In the genomic region with DNA sequence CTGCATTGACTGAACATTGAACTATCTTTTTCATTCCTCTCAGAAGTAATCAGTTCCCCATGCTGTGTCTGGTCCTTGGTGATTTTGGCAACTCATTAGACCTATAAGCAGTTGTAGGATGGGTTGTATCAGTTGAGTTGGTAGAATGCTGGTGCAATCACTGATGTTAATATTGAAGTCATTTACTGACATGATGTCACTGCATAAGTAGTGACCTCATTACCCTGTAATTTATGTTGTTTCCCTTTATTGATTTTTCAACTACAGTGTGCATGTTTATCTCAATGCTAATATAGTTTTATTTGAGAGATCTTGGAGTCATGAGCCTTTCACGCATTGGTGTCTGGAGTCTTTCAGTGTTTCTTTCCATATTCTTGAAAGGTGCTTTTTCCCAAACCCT, we compare ENCODE assay signal across 2 cellular contexts.
TF ChIP-seq lines count a peak whose summit lies in the region.

No MANE protein-coding gene starts in this region.

TF ChIP-seq in HepG2, 621 proteins besides CTCF, POLR2A, EP300 and RAD21:
- TF ChIP-seq ATF7 (IDR thresholded peaks at IDR 0.05) = peak; percentile 59; the same call in 1 of the 2 replicates
- no peak for TF ChIP-seq ATF7 (CRISPR knock-in tag; IDR thresholded peaks at IDR 0.05)
- TF ChIP-seq CREB1 (IDR thresholded peaks at IDR 0.05) = peak; percentile 34; the same call in 1 of the 2 replicates
- no peak for TF ChIP-seq CREB1 (CRISPR knock-in tag; IDR thresholded peaks at IDR 0.05)
- no peak for TF ChIP-seq NFIC (IDR thresholded peaks at IDR 0.05; ENCODE audit: low read length)
- TF ChIP-seq, protein P1, sequence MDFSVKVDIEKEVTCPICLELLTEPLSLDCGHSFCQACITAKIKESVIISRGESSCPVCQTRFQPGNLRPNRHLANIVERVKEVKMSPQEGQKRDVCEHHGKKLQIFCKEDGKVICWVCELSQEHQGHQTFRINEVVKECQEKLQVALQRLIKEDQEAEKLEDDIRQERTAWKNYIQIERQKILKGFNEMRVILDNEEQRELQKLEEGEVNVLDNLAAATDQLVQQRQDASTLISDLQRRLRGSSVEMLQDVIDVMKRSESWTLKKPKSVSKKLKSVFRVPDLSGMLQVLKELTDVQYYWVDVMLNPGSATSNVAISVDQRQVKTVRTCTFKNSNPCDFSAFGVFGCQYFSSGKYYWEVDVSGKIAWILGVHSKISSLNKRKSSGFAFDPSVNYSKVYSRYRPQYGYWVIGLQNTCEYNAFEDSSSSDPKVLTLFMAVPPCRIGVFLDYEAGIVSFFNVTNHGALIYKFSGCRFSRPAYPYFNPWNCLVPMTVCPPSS (IDR thresholded peaks at IDR 0.05) = no peak

TF ChIP-seq in HEK293, 187 proteins besides CTCF, POLR2A, EP300 and RAD21:
- TF ChIP-seq, protein P2, sequence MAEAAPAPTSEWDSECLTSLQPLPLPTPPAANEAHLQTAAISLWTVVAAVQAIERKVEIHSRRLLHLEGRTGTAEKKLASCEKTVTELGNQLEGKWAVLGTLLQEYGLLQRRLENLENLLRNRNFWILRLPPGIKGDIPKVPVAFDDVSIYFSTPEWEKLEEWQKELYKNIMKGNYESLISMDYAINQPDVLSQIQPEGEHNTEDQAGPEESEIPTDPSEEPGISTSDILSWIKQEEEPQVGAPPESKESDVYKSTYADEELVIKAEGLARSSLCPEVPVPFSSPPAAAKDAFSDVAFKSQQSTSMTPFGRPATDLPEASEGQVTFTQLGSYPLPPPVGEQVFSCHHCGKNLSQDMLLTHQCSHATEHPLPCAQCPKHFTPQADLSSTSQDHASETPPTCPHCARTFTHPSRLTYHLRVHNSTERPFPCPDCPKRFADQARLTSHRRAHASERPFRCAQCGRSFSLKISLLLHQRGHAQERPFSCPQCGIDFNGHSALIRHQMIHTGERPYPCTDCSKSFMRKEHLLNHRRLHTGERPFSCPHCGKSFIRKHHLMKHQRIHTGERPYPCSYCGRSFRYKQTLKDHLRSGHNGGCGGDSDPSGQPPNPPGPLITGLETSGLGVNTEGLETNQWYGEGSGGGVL (tag by site-specific recombination; IDR thresholded peaks at IDR 0.05) = peak; percentile 42; the same call in 1 of the 2 replicates
- TF ChIP-seq ZNF670 (tag by site-specific recombination; IDR thresholded peaks at IDR 0.05; ENCODE audit: low read depth) (no peak), ZNF629 (tag by site-specific recombination; IDR thresholded peaks at IDR 0.05) (peak; percentile 54), ZFP41 (tag by site-specific recombination; IDR thresholded peaks at IDR 0.05; ENCODE audit: borderline replicate concordance) (no peak), ZBTB21 (tag by site-specific recombination; IDR thresholded peaks at IDR 0.05) (0 out of 2 replicates have a peak, but pooled peaks have one; percentile 67)
- TF ChIP-seq, protein P3, sequence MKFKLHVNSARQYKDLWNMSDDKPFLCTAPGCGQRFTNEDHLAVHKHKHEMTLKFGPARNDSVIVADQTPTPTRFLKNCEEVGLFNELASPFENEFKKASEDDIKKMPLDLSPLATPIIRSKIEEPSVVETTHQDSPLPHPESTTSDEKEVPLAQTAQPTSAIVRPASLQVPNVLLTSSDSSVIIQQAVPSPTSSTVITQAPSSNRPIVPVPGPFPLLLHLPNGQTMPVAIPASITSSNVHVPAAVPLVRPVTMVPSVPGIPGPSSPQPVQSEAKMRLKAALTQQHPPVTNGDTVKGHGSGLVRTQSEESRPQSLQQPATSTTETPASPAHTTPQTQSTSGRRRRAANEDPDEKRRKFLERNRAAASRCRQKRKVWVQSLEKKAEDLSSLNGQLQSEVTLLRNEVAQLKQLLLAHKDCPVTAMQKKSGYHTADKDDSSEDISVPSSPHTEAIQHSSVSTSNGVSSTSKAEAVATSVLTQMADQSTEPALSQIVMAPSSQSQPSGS (tag by site-specific recombination; IDR thresholded peaks at IDR 0.05; ENCODE audit: low read depth) = peak; percentile 52; the same call in 1 of the 2 replicates
TF ChIP-seq in HEK293: peak in this region for 4.
